ENCODE assay signal across 33 cellular contexts in the genomic region with DNA sequence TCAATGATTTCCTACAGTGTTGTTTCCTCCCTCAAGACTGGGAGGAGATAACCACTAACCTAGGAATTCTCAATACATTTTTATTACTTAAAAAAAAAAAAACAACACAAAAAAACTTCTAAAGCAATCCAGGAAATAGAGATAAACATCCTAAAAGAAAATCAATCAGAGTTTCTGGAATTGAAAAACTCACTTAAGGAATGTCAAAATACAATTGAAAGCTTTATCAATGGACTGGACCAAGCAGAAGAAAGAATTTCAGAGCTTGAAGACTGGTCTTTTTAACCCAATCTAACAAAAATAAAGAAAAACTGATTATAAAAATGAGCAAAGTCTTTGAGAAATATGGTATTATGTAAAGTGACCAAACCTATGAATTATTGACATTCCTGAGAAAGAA.
A peak's percentile ranks its signal among the peaks of the same experiment; 100 is the strongest.
DNase-seq lines count a peak whose midpoint lies in the region; ATAC-seq, FAIRE-seq and TF ChIP-seq lines count a peak whose summit lies in the region.
"Had no signal": no experiment of that assay in that cellular context is flagged by ENCODE, and none has a peak within 500 bp of the region (broad histone marks: within the 10 kb centered on the region; RNA-seq: fewer than 3 reads in every experiment).

No MANE protein-coding gene starts in this region.

- no peak overlapping the region for H3K4me2 ChIP-seq in HepG2 (ENCODE audit: low read depth, low read length)
- H3K4me2 ChIP-seq: A549; BLaER1; BLaER1 treated with 17β-estradiol and CSF1 and Interleukin-3, amounts not matched to agents 10 nM and 100 nM had no signal

- H3K4me1 ChIP-seq in HepG2 (ENCODE audit: insufficient read depth, low read length), result no peaks in the 10 kb centered on the region
- H3K4me1 ChIP-seq in right lobe of liver, result no peaks in the 10 kb centered on the region
- H3K4me1 ChIP-seq: A549; BE2C; BLaER1; BLaER1 treated with 17β-estradiol and CSF1 and Interleukin-3, amounts not matched to agents 10 nM and 100 nM; Caco-2 had no signal

- TF ChIP-seq EP300 in HepG2 (IDR thresholded peaks at IDR 0.05; ENCODE audit: low read depth in 2 of 2, low read length in 2 of 2) (no peak), HepG2 (CRISPR knock-in tag; IDR thresholded peaks at IDR 0.05; ENCODE audit: borderline replicate concordance) (no peak)

- no peak for ATAC-seq in HepG2
- no peak for ATAC-seq in right lobe of liver
- ATAC-seq: A549; CD8-positive, alpha-beta T cell had no signal

- CTCF ChIA-PET in HepG2 (lab: Yijun Ruan, JAX; ENCODE audit: low intra/inter-chr PET ratio, low total read pairs), result no interaction called here
- CTCF ChIA-PET in activated naive CD4-positive, alpha-beta T cell treated with anti-CD3 and anti-CD28 coated beads for 36 hours (lab: Charles Lee), result no interaction called here

- DNase-seq in HepG2 (ENCODE audit: low spot score), result no peak
- no peak for DNase-seq in right lobe of liver
- peak; percentile 2 for DNase-seq in amniotic epithelial cell (ENCODE audit: low read depth)
- DNase-seq in activated naive CD4-positive, alpha-beta T cell treated with anti-CD3 and anti-CD28 coated beads for 36 hours, result no peak
- DNase-seq: 8988T; ACHN; AML-193; BE2C; C1 segment of cervical spinal cord; Caco-2; Calu3; CD4-positive, alpha-beta memory T cell; CD4-positive, alpha-beta T cell; CD4-positive, CD25-positive, alpha-beta regulatory T cell; CD8-positive, alpha-beta memory T cell; CD8-positive, alpha-beta T cell; COR-L47; DMS 273 treated with DMSO at 0.1 percent for 48 hours; DMS153; DMS53; DMS79; DMS79 treated with DMSO at 0.1 percent for 48 hours; DND-41; EL had no signal

- no peak overlapping the region for H3K4me3 Mint-ChIP-seq in activated naive CD4-positive, alpha-beta T cell treated with anti-CD3 and anti-CD28 coated beads for 36 hours
- H3K4me3 Mint-ChIP-seq: B cell; CD14-positive monocyte; CD4-positive, alpha-beta memory T cell; CD4-positive, alpha-beta T cell; CD4-positive, CD25-positive, alpha-beta regulatory T cell; CD8-positive, alpha-beta memory T cell; CD8-positive, alpha-beta T cell had no signal

- no peaks in the 10 kb centered on the region for H4K20me1 ChIP-seq in HepG2 (ENCODE audit: insufficient read depth, low read length)
- H4K20me1 ChIP-seq: BLaER1; BLaER1 treated with 17β-estradiol and CSF1 and Interleukin-3, amounts not matched to agents 10 nM and 100 nM had no signal

- FAIRE-seq in HepG2 (lab: Jason Lieb, UNC), result no peak
- FAIRE-seq: A204.1, A549, D721Med had no signal

- H3K27ac Mint-ChIP-seq in activated naive CD4-positive, alpha-beta T cell treated with anti-CD3 and anti-CD28 coated beads for 36 hours, result no peak overlapping the region
- H3K27ac Mint-ChIP-seq: B cell; CD14-positive monocyte; CD4-positive, alpha-beta memory T cell; CD4-positive, alpha-beta T cell; CD4-positive, CD25-positive, alpha-beta regulatory T cell; CD8-positive, alpha-beta T cell had no signal

- no TSS peak for BruUV-seq in HepG2 (replicated peaks; lab: Mats Ljungman, UMichigan)

- H3K36me3 ChIP-seq in HepG2 (replicated peaks in 1 of 2; ENCODE audit: control insufficient read depth in 1 of 2, insufficient read depth in 2 of 2, low read length in 2 of 2) (no peaks in the 10 kb centered on the region), right lobe of liver (no peaks in the 10 kb centered on the region)
- H3K36me3 ChIP-seq: BE2C; BLaER1; BLaER1 treated with 17β-estradiol and CSF1 and Interleukin-3, amounts not matched to agents 10 nM and 100 nM had no signal

- no peaks in the 10 kb centered on the region for H3K79me2 ChIP-seq in HepG2 (ENCODE audit: insufficient read depth, low read length)

- no peak for TF ChIP-seq POLR2A in HepG2 (IDR thresholded peaks at IDR 0.05; ENCODE audit: insufficient read depth in 1 of 2, low read depth in 2 of 2, low read length in 2 of 2)
- no peak for TF ChIP-seq POLR2A in right lobe of liver (IDR thresholded peaks at IDR 0.05)

- intact Hi-C loops in HepG2 (cut with micrococcal nuclease; ENCODE audit: unreplicated experiment), result no loop called here
- intact Hi-C loops in right lobe of liver (cut with DNase I), result no loop called here
- intact Hi-C loops in activated naive CD4-positive, alpha-beta T cell treated with anti-CD3 and anti-CD28 coated beads for 36 hours (cut with micrococcal nuclease), result no loop called here

- no peak overlapping the region for H2AFZ ChIP-seq in HepG2 (ENCODE audit: low read length)

- no peak for TF ChIP-seq RAD21 in HepG2 (CRISPR knock-in tag; IDR thresholded peaks at IDR 0.05)

- POLR2A ChIA-PET in HepG2 (lab: Yijun Ruan, JAX), result no interaction called here

- H3K27me3 Mint-ChIP-seq in activated naive CD4-positive, alpha-beta T cell treated with anti-CD3 and anti-CD28 coated beads for 36 hours (ENCODE audit: low read depth), result no peaks in the 10 kb centered on the region
- H3K27me3 Mint-ChIP-seq: B cell; CD4-positive, alpha-beta memory T cell; CD4-positive, alpha-beta T cell; CD4-positive, CD25-positive, alpha-beta regulatory T cell; CD8-positive, alpha-beta memory T cell had no signal

- no peak for TF ChIP-seq CTCF in HepG2 (CRISPR knock-in tag; IDR thresholded peaks at IDR 0.05)
- no peak for TF ChIP-seq CTCF in right lobe of liver (IDR thresholded peaks at IDR 0.05)

- H3K27me3 ChIP-seq in HepG2 (ENCODE audit: control insufficient read depth in 1 of 2, insufficient read depth in 2 of 2, low read length in 2 of 2) (no peaks in the 10 kb centered on the region), right lobe of liver (no peaks in the 10 kb centered on the region)
- H3K27me3 ChIP-seq: BE2C; BLaER1; BLaER1 treated with 17β-estradiol and CSF1 and Interleukin-3, amounts not matched to agents 10 nM and 100 nM had no signal

- peaks cover 19% of the 10 kb centered on the region for H3K9me3 Mint-ChIP-seq in activated naive CD4-positive, alpha-beta T cell treated with anti-CD3 and anti-CD28 coated beads for 36 hours

- peaks cover 23% of the 10 kb centered on the region for H3K9me3 ChIP-seq in HepG2 (ENCODE audit: low read length)
- H3K9me3 ChIP-seq in right lobe of liver, result no peaks in the 10 kb centered on the region
- H3K9me3 ChIP-seq: BE2C had no signal

- H3K27ac ChIP-seq in HepG2 (ENCODE audit: extremely low read length, insufficient read depth, low read length) (no peak overlapping the region), right lobe of liver (no peak overlapping the region)
- H3K27ac ChIP-seq: 22Rv1; A549; BLaER1; BLaER1 treated with 17β-estradiol and CSF1 and Interleukin-3, amounts not matched to agents 10 nM and 100 nM; C4-2B had no signal

- no peaks in the 10 kb centered on the region for H3K4me1 Mint-ChIP-seq in activated naive CD4-positive, alpha-beta T cell treated with anti-CD3 and anti-CD28 coated beads for 36 hours (ENCODE audit: low read depth)
- H3K4me1 Mint-ChIP-seq: B cell; CD14-positive monocyte; CD4-positive, alpha-beta memory T cell; CD4-positive, CD25-positive, alpha-beta regulatory T cell; CD8-positive, alpha-beta memory T cell had no signal

- no peaks in the 10 kb centered on the region for H3K36me3 Mint-ChIP-seq in activated naive CD4-positive, alpha-beta T cell treated with anti-CD3 and anti-CD28 coated beads for 36 hours (ENCODE audit: low read depth)
- H3K36me3 Mint-ChIP-seq: CD14-positive monocyte; CD4-positive, alpha-beta memory T cell; CD4-positive, CD25-positive, alpha-beta regulatory T cell; CD8-positive, alpha-beta memory T cell; CD8-positive, alpha-beta T cell had no signal

- H3K9ac ChIP-seq in HepG2 (ENCODE audit: insufficient read depth, low read depth, low read length), result no peak overlapping the region
- H3K9ac ChIP-seq: BLaER1; BLaER1 treated with 17β-estradiol and CSF1 and Interleukin-3, amounts not matched to agents 10 nM and 100 nM had no signal

- in situ Hi-C loops in HepG2 (cut with HindIII; ENCODE audit: extremely low pct_ligation_motif_present, low pct_unique_long_range_greater_than_20kb), result no loop called here

- H3K4me3 ChIP-seq in HepG2 (replicated peaks in 1 of 3; ENCODE audit: insufficient read depth in 1 of 3, low read depth in 2 of 3, low read length in 3 of 3) (no peak overlapping the region), right lobe of liver (no peak overlapping the region)
- H3K4me3 ChIP-seq: A549; BLaER1; BLaER1 treated with 17β-estradiol and CSF1 and Interleukin-3, amounts not matched to agents 10 nM and 100 nM had no signal

TF ChIP-seq in HepG2, 621 proteins besides CTCF, POLR2A, EP300 and RAD21:
- TF ChIP-seq ZNF160 (CRISPR knock-in tag; IDR thresholded peaks at IDR 0.05) (peak; percentile 96; the same call in 1 of the 2 replicates), HHEX (CRISPR knock-in tag; IDR thresholded peaks at IDR 0.05) (no peak), ERF (CRISPR knock-in tag; IDR thresholded peaks at IDR 0.05) (no peak)
- TF ChIP-seq, protein P1, sequence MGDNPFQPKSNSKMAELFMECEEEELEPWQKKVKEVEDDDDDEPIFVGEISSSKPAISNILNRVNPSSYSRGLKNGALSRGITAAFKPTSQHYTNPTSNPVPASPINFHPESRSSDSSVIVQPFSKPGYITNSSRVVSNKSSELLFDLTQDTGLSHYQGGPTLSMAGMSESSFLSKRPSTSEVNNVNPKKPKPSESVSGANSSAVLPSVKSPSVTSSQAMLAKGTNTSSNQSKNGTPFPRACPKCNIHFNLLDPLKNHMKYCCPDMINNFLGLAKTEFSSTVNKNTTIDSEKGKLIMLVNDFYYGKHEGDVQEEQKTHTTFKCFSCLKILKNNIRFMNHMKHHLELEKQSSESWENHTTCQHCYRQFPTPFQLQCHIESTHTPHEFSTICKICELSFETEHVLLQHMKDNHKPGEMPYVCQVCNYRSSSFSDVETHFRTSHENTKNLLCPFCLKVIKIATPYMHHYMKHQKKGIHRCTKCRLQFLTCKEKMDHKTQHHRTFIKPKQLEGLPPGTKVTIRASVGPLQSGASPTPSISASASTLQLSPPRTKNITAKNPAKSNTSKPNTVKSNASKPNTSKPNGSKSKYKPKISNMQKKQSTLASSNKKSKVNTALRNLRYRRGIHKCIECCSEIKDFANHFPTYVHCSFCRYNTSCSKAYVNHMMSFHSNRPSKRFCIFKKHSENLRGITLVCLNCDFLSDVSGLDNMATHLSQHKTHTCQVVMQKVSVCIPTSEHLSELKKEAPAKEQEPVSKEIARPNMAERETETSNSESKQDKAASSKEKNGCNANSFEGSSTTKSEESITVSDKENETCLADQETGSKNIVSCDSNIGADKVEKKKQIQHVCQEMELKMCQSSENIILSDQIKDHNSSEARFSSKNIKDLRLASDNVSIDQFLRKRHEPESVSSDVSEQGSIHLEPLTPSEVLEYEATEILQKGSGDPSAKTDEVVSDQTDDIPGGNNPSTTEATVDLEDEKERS (CRISPR knock-in tag; IDR thresholded peaks at IDR 0.05), result no peak
TF ChIP-seq in HepG2: peak in this region for 1.
